8 cellular contexts compared by ENCODE assay signal in genomic region chr12:19482551-19483109, GRCh38. TPM values are rescaled to one million over a fixed set of nuclear protein-coding genes. Genes with fewer than 3 reads are reported as not detected.
DNase-seq lines count a peak whose midpoint lies in the region; ATAC-seq, FAIRE-seq and TF ChIP-seq lines count a peak whose summit lies in the region.

No MANE protein-coding gene starts in this region.

- peaks cover 83% of the 10 kb centered on the region for H3K36me3 Mint-ChIP-seq in activated CD8-positive, alpha-beta T cell treated with anti-CD3 and anti-CD28 coated beads, Interleukin-2, amount 10 ng/mL, durations not matched to agents 7 days and 5 days (ENCODE audit: low read depth)
- H3K36me3 Mint-ChIP-seq in glutamatergic neuron (ENCODE audit: unreplicated experiment) (peaks cover 16% of the 10 kb centered on the region), mesothelial cell of epicardium (peaks cover 64% of the 10 kb centered on the region)

- POLR2A ChIA-PET in activated CD8-positive, alpha-beta T cell treated with anti-CD3 and anti-CD28 coated beads, Interleukin-2, amount 10 ng/mL, durations not matched to agents 7 days and 5 days (lab: Charles Lee): no interaction called here

- ATAC-seq in GM19372 (IDR thresholded peaks at IDR 0.05; ENCODE audit: low read depth, unreplicated experiment) (peak; percentile 86), HG03103 (IDR thresholded peaks at IDR 0.05; ENCODE audit: low read depth, unreplicated experiment) (peak; percentile 83)
- ATAC-seq in activated CD8-positive, alpha-beta T cell treated with anti-CD3 and anti-CD28 coated beads, Interleukin-2, amount 10 ng/mL, durations not matched to agents 7 days and 5 days: peak; percentile 84

- FAIRE-seq in H54 (lab: Jason Lieb, UNC): no peak

- H3K27ac Mint-ChIP-seq in activated CD8-positive, alpha-beta T cell treated with anti-CD3 and anti-CD28 coated beads, Interleukin-2, amount 10 ng/mL, durations not matched to agents 7 days and 5 days: peak overlapping the region; percentile 85
- H3K27ac Mint-ChIP-seq in glutamatergic neuron (ENCODE audit: unreplicated experiment): no peak overlapping the region
- H3K27ac Mint-ChIP-seq in mesothelial cell of epicardium: no peak overlapping the region

- CTCF ChIA-PET in activated CD8-positive, alpha-beta T cell treated with anti-CD3 and anti-CD28 coated beads, Interleukin-2, amount 10 ng/mL, durations not matched to agents 7 days and 5 days (lab: Charles Lee): no interaction called here

- peaks cover 17% of the 10 kb centered on the region for H3K9me3 Mint-ChIP-seq in activated CD8-positive, alpha-beta T cell treated with anti-CD3 and anti-CD28 coated beads, Interleukin-2, amount 10 ng/mL, durations not matched to agents 7 days and 5 days (ENCODE audit: insufficient read depth)
- H3K9me3 Mint-ChIP-seq in glutamatergic neuron (ENCODE audit: unreplicated experiment) (peaks cover 4% of the 10 kb centered on the region), mesothelial cell of epicardium (peaks cover 28% of the 10 kb centered on the region)

- no peak for TF ChIP-seq CTCF in glutamatergic neuron (IDR thresholded peaks at IDR 0.05; ENCODE audit: partially characterized antibody, unreplicated experiment)
- TF ChIP-seq CTCF in mesothelial cell of epicardium (IDR thresholded peaks at IDR 0.05; ENCODE audit: unreplicated experiment): no peak

- peak overlapping the region; percentile 24 for H3K4me3 Mint-ChIP-seq in activated CD8-positive, alpha-beta T cell treated with anti-CD3 and anti-CD28 coated beads, Interleukin-2, amount 10 ng/mL, durations not matched to agents 7 days and 5 days
- no peak overlapping the region for H3K4me3 Mint-ChIP-seq in glutamatergic neuron (ENCODE audit: unreplicated experiment)
- no peak overlapping the region for H3K4me3 Mint-ChIP-seq in mesothelial cell of epicardium

- DNase-seq in activated CD8-positive, alpha-beta T cell treated with anti-CD3 and anti-CD28 coated beads, Interleukin-2, amount 10 ng/mL, durations not matched to agents 7 days and 5 days: peak; percentile 69
- peak; percentile 34 for DNase-seq in glutamatergic neuron
- peak; percentile 26 for DNase-seq in stimulated activated CD8-positive, alpha-beta memory T cell treated with anti-CD3 and anti-CD28 coated beads, Interleukin-12 subunit alpha, Interleukin-12 subunit beta, amount 100 ng/mL, for 24 hours (ENCODE audit: extremely low read depth)
- DNase-seq in mesothelial cell of epicardium (ENCODE audit: low spot score in 2 of 2, unreplicated experiment in 2 of 2): no peak
- DNase-seq in ecto neural progenitor cell (ENCODE audit: low spot score): no peak
- no peak for DNase-seq in H54 (ENCODE audit: insufficient read length, low spot score)

- H3K27me3 Mint-ChIP-seq in activated CD8-positive, alpha-beta T cell treated with anti-CD3 and anti-CD28 coated beads, Interleukin-2, amount 10 ng/mL, durations not matched to agents 7 days and 5 days (ENCODE audit: low read depth): no peaks in the 10 kb centered on the region
- H3K27me3 Mint-ChIP-seq in glutamatergic neuron (ENCODE audit: unreplicated experiment): peaks cover 8% of the 10 kb centered on the region
- H3K27me3 Mint-ChIP-seq in mesothelial cell of epicardium (ENCODE audit: low read depth): no peaks in the 10 kb centered on the region

- H3K4me1 Mint-ChIP-seq in activated CD8-positive, alpha-beta T cell treated with anti-CD3 and anti-CD28 coated beads, Interleukin-2, amount 10 ng/mL, durations not matched to agents 7 days and 5 days (ENCODE audit: low read depth): peaks cover 60% of the 10 kb centered on the region
- H3K4me1 Mint-ChIP-seq in glutamatergic neuron (ENCODE audit: low read depth, unreplicated experiment) (peaks cover 17% of the 10 kb centered on the region), mesothelial cell of epicardium (peaks cover 19% of the 10 kb centered on the region)

- no peak for TF ChIP-seq POLR2A in H54 (IDR thresholded peaks at IDR 0.05; ENCODE audit: low read depth, low read length)

RNA-seq across cellular contexts. Expression of gene AEBP2, which starts 43.3 kb away (rescaled TPM):
- 10 to 100 TPM; 57.3 to 57.4 TPM for total RNA-seq in activated CD8-positive, alpha-beta T cell treated with anti-CD3 and anti-CD28 coated beads, Interleukin-2, amount 10 ng/mL, durations not matched to agents 7 days and 5 days
- total RNA-seq in glutamatergic neuron (ENCODE audit: unreplicated experiment) (21.0 TPM), mesothelial cell of epicardium (58.4 to 65.6 TPM (median 59.7 TPM) in 3 replicates)

Comparison
In these comparisons a context has a peak if more than half of its experiments do, and no peak if none do; other contexts are left out.
1. DNase-seq: peak in activated CD8-positive, alpha-beta T cell treated with anti-CD3 and anti-CD28 coated beads, Interleukin-2, amount 10 ng/mL, durations not matched to agents 7 days and 5 days (single experiment), glutamatergic neuron (single experiment) and stimulated activated CD8-positive, alpha-beta memory T cell treated with anti-CD3 and anti-CD28 coated beads, Interleukin-12 subunit alpha, Interleukin-12 subunit beta, amount 100 ng/mL, for 24 hours (single experiment); none in mesothelial cell of epicardium (0 of 2), ecto neural progenitor cell (single experiment) and H54 (single experiment).
2. Peak in every context shown above with its lines, with median percentiles within 50 percentile points of each other: ATAC-seq.